18 cellular contexts compared by ENCODE assay signal in the genomic region with DNA sequence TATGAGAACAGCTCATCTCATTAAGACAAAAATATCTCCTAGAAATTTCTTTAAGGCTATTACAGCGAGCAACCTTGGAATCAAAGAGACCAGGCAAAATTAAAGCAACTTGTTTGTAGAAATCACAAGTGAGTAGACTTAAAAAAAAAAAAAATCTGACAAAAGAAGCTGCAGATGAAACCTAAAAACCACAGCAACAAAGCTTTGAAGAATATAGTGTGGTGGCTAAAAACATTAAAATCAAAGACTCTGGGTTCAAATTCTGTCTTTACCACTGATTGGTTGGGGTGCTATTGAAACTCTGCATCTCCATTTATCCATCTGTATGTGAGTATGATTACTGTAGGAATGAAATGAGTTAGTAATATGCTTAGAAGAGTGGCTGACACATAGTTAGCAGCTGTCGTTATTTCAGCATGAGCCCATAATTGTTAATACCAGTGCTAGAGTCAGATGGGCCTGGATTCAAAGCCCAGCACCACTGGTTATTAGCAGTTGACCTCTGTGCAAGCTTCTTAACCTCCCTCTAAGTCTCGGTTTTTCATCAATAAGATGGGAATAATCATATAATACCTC.
A peak's percentile ranks its signal among the peaks of the same experiment; 100 is the strongest.
DNase-seq lines count a peak whose midpoint lies in the region; ATAC-seq and TF ChIP-seq lines count a peak whose summit lies in the region.
"Had no signal": no experiment of that assay in that cellular context is flagged by ENCODE, and none has a peak within 500 bp of the region (broad histone marks: within the 10 kb centered on the region; RNA-seq: fewer than 3 reads in every experiment).

No MANE protein-coding gene starts in this region.

- H3K27ac ChIP-seq in right cardiac atrium (ENCODE audit: low read length) (peak overlapping the region; percentile 62), brain microvascular endothelial cell (peak overlapping the region; percentile 69)

- H3K27me3 ChIP-seq in right cardiac atrium (ENCODE audit: control insufficient read depth, insufficient read depth) (no peaks in the 10 kb centered on the region), brain microvascular endothelial cell (replicated peaks) (no peaks in the 10 kb centered on the region)
- H3K27me3 ChIP-seq: dorsolateral prefrontal cortex had no signal

- no peaks in the 10 kb centered on the region for H3K27me3 Mint-ChIP-seq in osteocyte (ENCODE audit: unreplicated experiment)
- H3K27me3 Mint-ChIP-seq: brain had no signal

- intact Hi-C loops in right cardiac atrium (cut with DNase I) (no loop called here), cardiac septum (cut with DNase I) (no loop called here)

- H3K4me3 Mint-ChIP-seq in osteocyte (ENCODE audit: unreplicated experiment) = no peak overlapping the region
- H3K4me3 Mint-ChIP-seq: brain had no signal

- peaks cover 2% of the 10 kb centered on the region for H3K4me1 ChIP-seq in right cardiac atrium (ENCODE audit: control insufficient read depth, insufficient read depth, low read length)

- no peak for ATAC-seq in right cardiac atrium
- ATAC-seq: GM12878, Panc1 had no signal

- DNase-seq in right cardiac atrium (no peak), cardiac septum (ENCODE audit: low spot score) (no peak), brain microvascular endothelial cell (no peak), osteocyte (ENCODE audit: extremely low spot score, unreplicated experiment) (no peak), D341Med (ENCODE audit: low spot score) (no peak), nucleus accumbens (lab: John Stamatoyannopoulos, UW) (no peak), NCI-H510A (lab: John Stamatoyannopoulos, UW) (no peak), NCI-H2227 (lab: John Stamatoyannopoulos, UW; ENCODE audit: unreplicated experiment) (no peak)
- DNase-seq: activated CD8-positive, alpha-beta memory T cell treated with anti-CD3 and anti-CD28 coated beads for 24 hours; activated effector memory CD4-positive, alpha-beta T cell treated with anti-CD3 and anti-CD28 coated beads, Interleukin-2, amount 50 U/mL, for 16 hours; dorsolateral prefrontal cortex; KBM-7; NCI-H1092 treated with DMSO at 0.1 percent for 48 hours; NCI-H2107; NCI-H69 had no signal

- peaks cover 37% of the 10 kb centered on the region for H3K4me1 Mint-ChIP-seq in osteocyte (ENCODE audit: unreplicated experiment)

- peak overlapping the region; percentile 97 for H3K27ac Mint-ChIP-seq in osteocyte (ENCODE audit: unreplicated experiment)

- TF ChIP-seq CTCF in brain microvascular endothelial cell (IDR thresholded peaks at IDR 0.05; ENCODE audit: low read depth, low read length, missing control alignments) = no peak
- TF ChIP-seq CTCF in osteocyte (IDR thresholded peaks at IDR 0.05) = no peak

- in situ Hi-C loops in brain microvascular endothelial cell (cut with HindIII; ENCODE audit: low pct_ligation_motif_present, low sequenced_read_pairs) = no loop called here

- WGBS in right cardiac atrium = 65% methylated on average over 3 of the region's 3 CpGs

- no peaks in the 10 kb centered on the region for H3K9me3 Mint-ChIP-seq in osteocyte (ENCODE audit: unreplicated experiment)

- H3K9me3 ChIP-seq in right cardiac atrium (ENCODE audit: control insufficient read depth, low read length) = no peaks in the 10 kb centered on the region

- H3K36me3 Mint-ChIP-seq in osteocyte (ENCODE audit: unreplicated experiment) = no peaks in the 10 kb centered on the region
- H3K36me3 Mint-ChIP-seq: brain had no signal

- H3K36me3 ChIP-seq in brain microvascular endothelial cell (replicated peaks) = no peaks in the 10 kb centered on the region

- H3K4me3 ChIP-seq in right cardiac atrium (ENCODE audit: low read length) (no peak overlapping the region), brain microvascular endothelial cell (ENCODE audit: low read depth, low read length) (no peak overlapping the region)
- H3K4me3 ChIP-seq: dorsolateral prefrontal cortex, GM12878 had no signal
